ENCODE assay signal across 16 cellular contexts in the genomic region with DNA sequence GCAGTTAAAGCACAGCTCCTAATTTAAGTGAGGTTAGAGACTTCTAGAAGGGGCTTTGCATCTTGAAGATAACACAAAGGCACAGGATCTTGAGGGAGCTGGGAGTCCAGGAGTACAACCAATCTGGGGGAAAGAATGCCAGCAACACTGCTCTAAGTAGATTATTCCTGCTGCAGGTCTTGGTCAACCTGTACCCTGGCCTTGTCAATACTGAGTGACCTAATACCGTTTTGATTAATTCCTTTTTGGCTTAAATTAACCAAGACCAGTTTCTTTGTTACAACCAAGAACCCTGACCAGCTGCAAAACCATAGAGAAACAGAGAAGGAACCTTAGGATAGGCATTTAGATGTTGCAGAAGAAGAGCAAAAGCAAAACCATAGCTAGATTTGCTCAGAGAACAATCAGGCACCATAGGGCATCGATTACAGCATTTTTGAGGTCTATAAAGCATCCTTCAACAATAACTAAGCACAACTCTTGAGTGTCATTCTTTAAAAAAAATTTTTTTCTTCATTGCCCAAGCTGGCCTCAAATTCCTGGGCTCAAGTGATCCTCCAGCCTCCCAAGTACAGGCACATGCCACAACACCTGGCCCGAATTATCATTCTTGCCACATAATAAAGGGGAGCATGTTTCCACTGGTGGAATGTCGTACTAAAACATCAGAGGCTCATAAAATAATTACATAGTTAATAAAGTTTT. TPM values are rescaled to one million over a fixed set of nuclear protein-coding genes. Genes with fewer than 3 reads are reported as not detected.
DNase-seq lines count a peak whose midpoint lies in the region; ATAC-seq and TF ChIP-seq lines count a peak whose summit lies in the region.
"Had no signal": no experiment of that assay in that cellular context is flagged by ENCODE, and none has a peak within 500 bp of the region (broad histone marks: within the 10 kb centered on the region; RNA-seq: fewer than 3 reads in every experiment).

No MANE protein-coding gene starts in this region.

- peaks cover 100% of the 10 kb centered on the region for H3K79me2 ChIP-seq in SK-N-SH (ENCODE audit: insufficient read depth)

- TF ChIP-seq EP300 in SK-N-SH (IDR thresholded peaks at IDR 0.05; ENCODE audit: borderline replicate concordance in 1 of 2, low read depth in 1 of 2, low read length in 1 of 2), result no peak

- H3K36me3 ChIP-seq in SK-N-SH (replicated peaks in 1 of 2; ENCODE audit: control insufficient read depth in 1 of 2, insufficient read depth in 2 of 2, low read length in 1 of 2) (no peaks in the 10 kb centered on the region), spleen (no peaks in the 10 kb centered on the region), tibial artery (no peaks in the 10 kb centered on the region)

- H3K27me3 ChIP-seq in SK-N-SH (ENCODE audit: insufficient read depth), result no peaks in the 10 kb centered on the region
- no peaks in the 10 kb centered on the region for H3K27me3 ChIP-seq in spleen (replicated peaks in 1 of 7)
- no peaks in the 10 kb centered on the region for H3K27me3 ChIP-seq in tibial artery
- H3K27me3 ChIP-seq: SJCRH30 had no signal

- CTCF ChIA-PET in activated CD8-positive, alpha-beta memory T cell treated with anti-CD3 and anti-CD28 coated beads, Interleukin-2, amount 10 ng/mL, durations not matched to agents 7 days and 5 days (lab: Charles Lee), result interaction anchor here (0.7 to 6.2 kb wide), 11 partner anchors 27 to 210 kb away, joined by 3 to 27 read pairs (median 8); a partner anchor contains a TSS
- CTCF ChIA-PET in SK-N-SH (lab: Yijun Ruan, JAX), result interaction anchor here (1.0 to 3.1 kb wide), 9 partner anchors 12 to 306 kb away, joined by 3 to 14 read pairs (median 4); a partner anchor contains a TSS

- peak overlapping the region; percentile 26 for H3K4me3 Mint-ChIP-seq in activated CD8-positive, alpha-beta memory T cell treated with anti-CD3 and anti-CD28 coated beads, Interleukin-2, amount 10 ng/mL, durations not matched to agents 7 days and 5 days

- H3K27ac Mint-ChIP-seq in activated CD8-positive, alpha-beta memory T cell treated with anti-CD3 and anti-CD28 coated beads, Interleukin-2, amount 10 ng/mL, durations not matched to agents 7 days and 5 days, result peak overlapping the region; percentile 72

- POLR2A ChIA-PET in SK-N-SH (lab: Yijun Ruan, JAX), result no interaction called here

- no peaks in the 10 kb centered on the region for H3K9me3 Mint-ChIP-seq in activated CD8-positive, alpha-beta memory T cell treated with anti-CD3 and anti-CD28 coated beads, Interleukin-2, amount 10 ng/mL, durations not matched to agents 7 days and 5 days (ENCODE audit: low read depth)

- ATAC-seq in activated CD8-positive, alpha-beta memory T cell treated with anti-CD3 and anti-CD28 coated beads, Interleukin-2, amount 10 ng/mL, durations not matched to agents 7 days and 5 days, result no peak
- ATAC-seq in left lobe of liver, result peak; percentile 72
- ATAC-seq: A549 had no signal

- no peak overlapping the region for H3K9ac ChIP-seq in SK-N-SH

- H3K27ac ChIP-seq in SK-N-SH (ENCODE audit: low read depth in 2 of 2, low read length in 1 of 2), result peak overlapping the region in 1 of 2 experiments; percentile 39; a peak in 1 of 4 replicates
- H3K27ac ChIP-seq in spleen, result peak overlapping the region in 7 of 8 donors; percentile 36 to 80 (median 69)
- no peak overlapping the region for H3K27ac ChIP-seq in tibial artery
- H3K27ac ChIP-seq: A549, HL-60, SJCRH30 had no signal

- H3K4me1 Mint-ChIP-seq in activated CD8-positive, alpha-beta memory T cell treated with anti-CD3 and anti-CD28 coated beads, Interleukin-2, amount 10 ng/mL, durations not matched to agents 7 days and 5 days, result peaks cover 75% of the 10 kb centered on the region

- H3F3A ChIP-seq in SK-N-SH (replicated peaks; ENCODE audit: insufficient read depth), result peaks cover 4% of the 10 kb centered on the region

- no peak for TF ChIP-seq CTCF in SK-N-SH (IDR thresholded peaks at IDR 0.05)
- TF ChIP-seq CTCF in spleen (IDR thresholded peaks at IDR 0.05 in 8 of 11, conservative IDR thresholded peaks at IDR 0.05 in 3 of 11), result no peak
- TF ChIP-seq CTCF in tibial artery (IDR thresholded peaks at IDR 0.05), result no peak

- WGBS in SK-N-SH (ENCODE audit: low lambda C conversion rate), result 85% methylated on average over 4 of the region's 4 CpGs
- WGBS in spleen, 5 donors, result 68 to 85% (median 79%) methylated on average over 4 of the region's 4 CpGs

- H3K9me3 ChIP-seq in SK-N-SH (no peaks in the 10 kb centered on the region), spleen (no peaks in the 10 kb centered on the region), tibial artery (no peaks in the 10 kb centered on the region)
- H3K9me3 ChIP-seq: A549, SJCRH30 had no signal

- TF ChIP-seq RAD21 in SK-N-SH (IDR thresholded peaks at IDR 0.05; ENCODE audit: low read length), result no peak

- no peak for DNase-seq in activated CD8-positive, alpha-beta memory T cell treated with anti-CD3 and anti-CD28 coated beads, Interleukin-2, amount 10 ng/mL, durations not matched to agents 7 days and 5 days
- no peak for DNase-seq in activated CD8-positive, alpha-beta memory T cell treated with anti-CD3 and anti-CD28 coated beads, Interleukin-2, amount 50 U/mL, for 4 hours
- no peak for DNase-seq in SK-N-SH
- no peak for DNase-seq in left lobe of liver (ENCODE audit: low spot score)
- DNase-seq in spleen, result no peak
- no peak for DNase-seq in DMS153 treated with DMSO at 0.1 percent for 48 hours (lab: John Stamatoyannopoulos, UW; ENCODE audit: unreplicated experiment)
- DNase-seq in effector CD4-positive, alpha-beta T cell, result no peak
- DNase-seq in tibial artery, result no peak
- DNase-seq: central memory CD4-positive, alpha-beta T cell; erythroblast; kidney; MV-4-11; NCI-H526 had no signal

- TF ChIP-seq POLR2A in spleen (IDR thresholded peaks at IDR 0.05), result no peak

- H3K27me3 Mint-ChIP-seq in activated CD8-positive, alpha-beta memory T cell treated with anti-CD3 and anti-CD28 coated beads, Interleukin-2, amount 10 ng/mL, durations not matched to agents 7 days and 5 days, result no peaks in the 10 kb centered on the region

- H3K4me1 ChIP-seq in SK-N-SH (ENCODE audit: control insufficient read depth in 1 of 2, insufficient read depth in 2 of 2, low read depth in 1 of 2, low read length in 1 of 2) (peaks cover 15 to 19% of the 10 kb centered on the region in 2 experiments; a peak in 3 of 4 replicates), spleen (peaks cover 59 to 100% (median 94%) of the 10 kb centered on the region in 6 donors), tibial artery (peaks cover 0 to 89% (median 48%) of the 10 kb centered on the region in 4 donors)

- H4K20me1 ChIP-seq in SK-N-SH (ENCODE audit: insufficient read depth), result peaks cover 76% of the 10 kb centered on the region

- intact Hi-C loops in spleen (cut with DNase I; ENCODE audit: low total_unique reads) (no loop called here), tibial artery (cut with DNase I; ENCODE audit: low total_unique reads) (loop anchor here (1.0 to 10.0 kb wide), 2 partner anchors 8 to 322 kb away; no protein-coding TSS in a partner anchor)

- H3K4me3 ChIP-seq in SK-N-SH (ENCODE audit: low read depth in 2 of 2, low read length in 1 of 2) (no peak overlapping the region), spleen (no peak overlapping the region), tibial artery (no peak overlapping the region)
- H3K4me3 ChIP-seq: A549, SJCRH30 had no signal

- peaks cover 24% of the 10 kb centered on the region for H3K36me3 Mint-ChIP-seq in activated CD8-positive, alpha-beta memory T cell treated with anti-CD3 and anti-CD28 coated beads, Interleukin-2, amount 10 ng/mL, durations not matched to agents 7 days and 5 days

- H3K9me2 ChIP-seq in SK-N-SH, result no peaks in the 10 kb centered on the region

- no peak overlapping the region for H3K4me2 ChIP-seq in SK-N-SH

- H2AFZ ChIP-seq in SK-N-SH (ENCODE audit: low read depth), result no peak overlapping the region

TF ChIP-seq in SK-N-SH, 30 proteins besides CTCF, POLR2A, EP300 and RAD21:
- peak; percentile 32; the same call in 1 of the 2 replicates for TF ChIP-seq TCF12 (IDR thresholded peaks at IDR 0.05)
- TF ChIP-seq, protein P1, sequence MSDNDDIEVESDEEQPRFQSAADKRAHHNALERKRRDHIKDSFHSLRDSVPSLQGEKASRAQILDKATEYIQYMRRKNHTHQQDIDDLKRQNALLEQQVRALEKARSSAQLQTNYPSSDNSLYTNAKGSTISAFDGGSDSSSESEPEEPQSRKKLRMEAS (IDR thresholded peaks at IDR 0.05; ENCODE audit: low read depth), result no peak

RNA-seq across cellular contexts. Expression of a gene that starts 6.3 kb away (rescaled TPM):
- 100 to 1,000 TPM; 131 to 180 TPM for total RNA-seq in activated CD8-positive, alpha-beta memory T cell treated with anti-CD3 and anti-CD28 coated beads, Interleukin-2, amount 10 ng/mL, durations not matched to agents 7 days and 5 days
- 36.1 and 45.8 TPM in 2 replicates for polyA plus RNA-seq in SK-N-SH (2012; rRNA removed)
- 51.1 and 53.2 TPM in 2 replicates for polyA plus RNA-seq in SK-N-SH (2012; cell fraction: cytosol; rRNA removed)
- 32.7 and 48.4 TPM in 2 replicates for polyA plus RNA-seq in SK-N-SH (2012; cell fraction: nucleus; rRNA removed)
- total RNA-seq in left lobe of liver, result 67.6 TPM
- total RNA-seq in spleen, result 100 to 1,000 TPM in 5 of 7 donors, 10 to 100 TPM in 2; 89.8 to 174 (median 123) TPM
- polyA plus RNA-seq in spleen, result 10 to 100 TPM; 45.1 to 73.0 (median 52.2) TPM

RNA-seq across cellular contexts. Expression of a gene that starts 57.1 kb away (rescaled TPM):
- total RNA-seq in activated CD8-positive, alpha-beta memory T cell treated with anti-CD3 and anti-CD28 coated beads, Interleukin-2, amount 10 ng/mL, durations not matched to agents 7 days and 5 days, result 10 to 100 TPM; 32.0 to 53.6 TPM
- 0.79 and 1.2 TPM in 2 replicates for polyA plus RNA-seq in SK-N-SH (2012; rRNA removed)
- 0.14 and 0.38 TPM in 2 replicates for polyA plus RNA-seq in SK-N-SH (2012; cell fraction: cytosol; rRNA removed)
- polyA plus RNA-seq in SK-N-SH (2012; cell fraction: nucleus; rRNA removed), result 6.4 and 7.5 TPM in 2 replicates
- 0.98 TPM for total RNA-seq in left lobe of liver
- 10 to 100 TPM; 27.2 to 88.0 (median 45.0) TPM for total RNA-seq in spleen
- 10 to 100 TPM; 24.2 to 60.8 (median 47.6) TPM for polyA plus RNA-seq in spleen

Comparison
In these comparisons a context has a peak if more than half of its experiments do, and no peak if none do; other contexts are left out.
1. H3K27ac ChIP-seq: peak in spleen (7 of 8); none in tibial artery (0 of 2).
2. RNA of a gene that starts 57.1 kb away (total RNA-seq): 32.0 to 53.6 TPM in activated CD8-positive, alpha-beta memory T cell treated with anti-CD3 and anti-CD28 coated beads, Interleukin-2, amount 10 ng/mL, durations not matched to agents 7 days and 5 days and 27.2 to 88.0 TPM in spleen; 0.98 TPM in left lobe of liver (single experiment); every median in the first group is over 10 times any median in the second.